ENCODE assay signal across 25 cellular contexts in the genomic region with DNA sequence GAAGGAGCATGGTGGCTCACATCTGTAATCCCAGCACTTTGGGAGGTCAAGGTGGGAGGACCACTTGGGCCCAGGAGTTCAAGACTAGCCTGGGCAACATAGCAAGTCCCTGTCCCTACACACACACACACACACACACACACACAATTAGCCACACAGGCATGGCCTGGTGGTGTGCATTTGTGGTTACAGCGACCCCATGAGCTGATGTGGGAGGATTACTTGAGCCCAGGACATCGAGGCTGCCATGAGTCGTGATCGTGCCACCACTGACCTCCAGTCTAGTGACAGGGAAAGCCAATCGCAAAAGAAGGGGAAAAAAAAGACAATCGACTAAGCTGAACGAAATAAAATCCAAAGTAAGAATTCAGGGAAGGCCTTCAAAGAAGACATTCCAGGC.
"Had no signal": no experiment of that assay in that cellular context is flagged by ENCODE, and none has a peak within 500 bp of the region (broad histone marks: within the 10 kb centered on the region; RNA-seq: fewer than 3 reads in every experiment).

No MANE protein-coding gene starts in this region.

- H3K27ac ChIP-seq: colonic mucosa, epithelial cell of prostate, esophagus squamous epithelium, gastrocnemius medialis, heart right ventricle, left lung, lower lobe of right lung had no signal

- H3K4me3 ChIP-seq: colonic mucosa, esophagus squamous epithelium, gastrocnemius medialis, heart right ventricle, left lung, lower lobe of right lung, mucosa of descending colon had no signal

- H3K36me3 ChIP-seq: colonic mucosa, esophagus squamous epithelium, gastrocnemius medialis, heart right ventricle, left lung, lower lobe of right lung had no signal

- ATAC-seq: effector memory CD8-positive, alpha-beta T cell; esophagus mucosa; gastrocnemius medialis; heart right ventricle; left cardiac atrium; left lung; left ventricle myocardium superior; lower lobe of right lung; mucosa of descending colon had no signal

- DNase-seq: colonic mucosa; cortex of kidney; effector CD8-positive, alpha-beta T cell; effector memory CD8-positive, alpha-beta T cell; erythroblast; esophagus squamous epithelium; foreskin fibroblast; foreskin melanocyte; gastrocnemius medialis; glutamatergic neuron; head of caudate nucleus; heart right ventricle; hippocampal formation; immature natural killer cell; left cardiac atrium; left lung; left ventricle myocardium superior; lower lobe of right lung; mesenchymal stem cell; mucosa of descending colon had no signal

- H3K9me3 Mint-ChIP-seq: dendritic cell treated with granulocyte-macrophage colony-stimulating factor and Interleukin-4, amounts not matched to agents 40 ng/mL and 50 ng/mL, for 4 days had no signal

- H3K27me3 ChIP-seq: colonic mucosa, gastrocnemius medialis had no signal

- H3K4me1 ChIP-seq: colonic mucosa, esophagus squamous epithelium, gastrocnemius medialis, heart right ventricle, left lung, lower lobe of right lung had no signal

- H3K27ac Mint-ChIP-seq: dendritic cell treated with granulocyte-macrophage colony-stimulating factor and Interleukin-4, amounts not matched to agents 40 ng/mL and 50 ng/mL, for 4 days; effector memory CD8-positive, alpha-beta T cell; endodermal cell; immature natural killer cell; mesothelial cell of epicardium had no signal

- H3K4me3 Mint-ChIP-seq: dendritic cell treated with granulocyte-macrophage colony-stimulating factor and Interleukin-4, amounts not matched to agents 40 ng/mL and 50 ng/mL, for 4 days; effector memory CD8-positive, alpha-beta T cell; endodermal cell; immature natural killer cell; mesothelial cell of epicardium had no signal

- H3K9me3 ChIP-seq: colonic mucosa, gastrocnemius medialis, lower lobe of right lung, mucosa of descending colon had no signal

- H3K4me1 Mint-ChIP-seq: immature natural killer cell had no signal
